ENCODE assay signal across 1 cellular context in genomic region chr1:9590201-9590600, GRCh38.
TF ChIP-seq lines count a peak whose summit lies in the region.

No MANE protein-coding gene starts in this region.

TF ChIP-seq in GM23338, 12 proteins besides CTCF, POLR2A, EP300 and RAD21:
- TF ChIP-seq REST (IDR thresholded peaks at IDR 0.05; ENCODE audit: unreplicated experiment) (no peak), NANOG (IDR thresholded peaks at IDR 0.05; ENCODE audit: borderline replicate concordance) (no peak), ZNF114 (CRISPR knock-in tag; IDR thresholded peaks at IDR 0.05) (no peak), EZH2phosphoT487 (IDR thresholded peaks at IDR 0.05; ENCODE audit: unreplicated experiment) (no peak), CREB1 (CRISPR knock-in tag; IDR thresholded peaks at IDR 0.05; ENCODE audit: low read depth) (no peak)
- TF ChIP-seq, protein P1, sequence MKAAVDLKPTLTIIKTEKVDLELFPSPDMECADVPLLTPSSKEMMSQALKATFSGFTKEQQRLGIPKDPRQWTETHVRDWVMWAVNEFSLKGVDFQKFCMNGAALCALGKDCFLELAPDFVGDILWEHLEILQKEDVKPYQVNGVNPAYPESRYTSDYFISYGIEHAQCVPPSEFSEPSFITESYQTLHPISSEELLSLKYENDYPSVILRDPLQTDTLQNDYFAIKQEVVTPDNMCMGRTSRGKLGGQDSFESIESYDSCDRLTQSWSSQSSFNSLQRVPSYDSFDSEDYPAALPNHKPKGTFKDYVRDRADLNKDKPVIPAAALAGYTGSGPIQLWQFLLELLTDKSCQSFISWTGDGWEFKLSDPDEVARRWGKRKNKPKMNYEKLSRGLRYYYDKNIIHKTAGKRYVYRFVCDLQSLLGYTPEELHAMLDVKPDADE (IDR thresholded peaks at IDR 0.05): no peak
TF ChIP-seq in GM23338: peak in this region for 0.
